11 cellular contexts compared by ENCODE assay signal in the genomic region with DNA sequence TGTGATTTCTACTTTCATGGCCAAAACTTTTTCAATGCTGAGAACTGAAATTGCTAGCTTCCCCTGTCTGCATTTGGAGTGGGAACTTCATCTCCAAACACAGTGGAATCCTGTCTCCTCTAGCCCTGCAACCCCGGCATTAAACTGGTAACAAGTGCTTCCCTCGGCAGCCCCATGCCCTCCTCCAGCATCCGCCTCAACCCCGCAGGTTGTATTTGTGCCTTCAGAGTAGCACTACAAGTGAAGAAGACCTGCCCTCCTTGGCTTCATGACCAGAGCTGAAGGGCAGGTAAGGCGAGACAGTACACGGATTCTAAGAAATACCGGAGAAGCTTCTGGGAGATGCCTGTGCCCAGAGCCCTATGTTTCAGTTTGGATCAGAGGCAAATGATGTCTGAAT. TPM values are rescaled to one million over a fixed set of nuclear protein-coding genes. Genes with fewer than 3 reads are reported as not detected.
"Had no signal": no experiment of that assay in that cellular context is flagged by ENCODE, and none has a peak within 500 bp of the region (broad histone marks: within the 10 kb centered on the region; RNA-seq: fewer than 3 reads in every experiment).

No MANE protein-coding gene starts in this region.

- H3K27ac ChIP-seq: GM23248 had no signal

- H3K4me2 ChIP-seq: GM23338 had no signal

- H3K4me1 ChIP-seq: HAP-1 had no signal

- H3K9ac ChIP-seq: GM23248 had no signal

- H3K27ac Mint-ChIP-seq: GM23338, H9, HFFc6 had no signal

- H3K36me3 ChIP-seq: HAP-1 had no signal

- H3K4me3 Mint-ChIP-seq: GM23338, H9, HFFc6 had no signal

- H3K9me3 ChIP-seq: HAP-1 had no signal

- ATAC-seq: GM23338, HCT116 had no signal

- H3K9me3 Mint-ChIP-seq: HFFc6 had no signal

- H3K4me3 ChIP-seq: GM23248, GM23338, HAP-1 had no signal

- DNase-seq: GM23248, GOT3, H7, H9, HCEC 1CT, HFFc6 had no signal

- H2AFZ ChIP-seq: GM23248, GM23338 had no signal

RNA-seq across cellular contexts. Expression of gene C10orf53, which starts 16.9 kb away (rescaled TPM):
- total RNA-seq: GM23248, GM23338, H1, H4, H7, H9, HFFc6 had no signal
